Comparison of ENCODE assay signal across 21 cellular contexts in the genomic region with DNA sequence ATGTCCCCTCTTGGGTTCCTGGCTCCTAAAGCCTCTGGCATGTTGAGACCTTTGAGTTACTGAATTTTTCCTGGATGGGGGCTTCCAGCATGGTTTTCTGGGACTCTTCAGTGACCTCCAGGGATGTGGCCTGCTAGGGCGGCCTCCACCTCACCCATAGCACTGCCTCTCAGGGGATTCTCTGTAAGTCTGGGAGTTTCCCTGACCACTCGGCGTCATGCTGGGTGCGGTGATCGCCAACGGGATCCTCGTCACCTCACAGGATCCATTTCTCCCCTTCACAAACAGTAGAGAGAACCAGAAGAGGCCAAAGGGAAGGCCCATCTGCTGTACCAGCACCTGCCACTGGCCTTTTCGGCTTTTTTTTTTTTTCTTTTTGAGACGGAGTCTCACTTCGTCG.
"Had no signal": no experiment of that assay in that cellular context is flagged by ENCODE, and none has a peak within 500 bp of the region (broad histone marks: within the 10 kb centered on the region; RNA-seq: fewer than 3 reads in every experiment).

No MANE protein-coding gene starts in this region.

- H3K4me3 Mint-ChIP-seq: nephron; stimulated activated naive B cell treated with anti-CD40 and anti-IgM and Interleukin-4, amounts not matched to agents 10 μg/mL and 1 μg/mL and 100 μg/mL, for 72 hours; stimulated activated naive CD8-positive, alpha-beta T cell treated with anti-CD3 and anti-CD28 coated beads, Interleukin-15, amount 100 ng/mL, for 72 hours had no signal

- ATAC-seq: gastroesophageal sphincter; left lobe of liver; psoas muscle; sciatic nerve; stimulated activated naive B cell treated with anti-CD40 and anti-IgM and Interleukin-4, amounts not matched to agents 10 μg/mL and 1 μg/mL and 100 μg/mL, for 72 hours; stimulated activated naive CD8-positive, alpha-beta T cell treated with anti-CD3 and anti-CD28 coated beads, Interleukin-15, amount 100 ng/mL, for 72 hours; upper lobe of right lung had no signal

- H3K4me1 Mint-ChIP-seq: nephron; stimulated activated naive CD8-positive, alpha-beta T cell treated with anti-CD3 and anti-CD28 coated beads, Interleukin-15, amount 100 ng/mL, for 72 hours had no signal

- H3K4me3 ChIP-seq: esophagus squamous epithelium, gastroesophageal sphincter, psoas muscle, skin epidermis, testis, tibial nerve, upper lobe of right lung, vagina had no signal

- H3K27me3 ChIP-seq: testis, tibial nerve, upper lobe of right lung, vagina had no signal

- H3K27ac Mint-ChIP-seq: nephron; stimulated activated naive B cell treated with anti-CD40 and anti-IgM and Interleukin-4, amounts not matched to agents 10 μg/mL and 1 μg/mL and 100 μg/mL, for 72 hours; stimulated activated naive CD8-positive, alpha-beta T cell treated with anti-CD3 and anti-CD28 coated beads, Interleukin-15, amount 100 ng/mL, for 72 hours had no signal

- DNase-seq: dermis blood vessel endothelial cell; esophagus squamous epithelium; foreskin fibroblast; glutamatergic neuron; islet precursor cell; midbrain; psoas muscle; retina; stimulated activated CD4-positive, alpha-beta T cell treated with anti-CD3 and anti-CD28 coated beads, Interleukin-2, amount 100 ng/mL, for 24 hours; stimulated activated CD4-positive, alpha-beta T cell treated with anti-CD3 and anti-CD28 coated beads, Interleukin-4, amount 100 ng/mL, for 4 hours; stimulated activated naive B cell treated with anti-CD40 and anti-IgM and Interleukin-4, amounts not matched to agents 10 μg/mL and 1 μg/mL and 100 μg/mL, for 72 hours; stimulated activated naive CD8-positive, alpha-beta T cell treated with anti-CD3 and anti-CD28 coated beads, Interleukin-15, amount 100 ng/mL, for 72 hours; testis; upper lobe of right lung had no signal

- H3K27me3 Mint-ChIP-seq: stimulated activated naive CD8-positive, alpha-beta T cell treated with anti-CD3 and anti-CD28 coated beads, Interleukin-15, amount 100 ng/mL, for 72 hours had no signal

- H3K36me3 ChIP-seq: esophagus squamous epithelium, gastroesophageal sphincter, tibial nerve, upper lobe of right lung, vagina had no signal
